Comparison of ENCODE assay signal across 8 cellular contexts in genomic region chr21:39136138-39136537, GRCh38. TPM values are rescaled to one million over a fixed set of nuclear protein-coding genes. Genes with fewer than 3 reads are reported as not detected.
DNase-seq lines count a peak whose midpoint lies in the region; ATAC-seq, FAIRE-seq and TF ChIP-seq lines count a peak whose summit lies in the region.
"Not testable (repeated sequence)": the region's sequence is repeated elsewhere in the genome, so short reads cannot be mapped to it uniquely, and the experiment has no call there.

No MANE protein-coding gene starts in this region.

- not testable (repeated sequence) for H4K20me1 ChIP-seq in endothelial cell of umbilical vein (replicated peaks; ENCODE audit: control insufficient read depth, extremely low read depth, insufficient read depth, low read length)

- H3K36me3 Mint-ChIP-seq in Calu3 (ENCODE audit: insufficient read depth, unreplicated experiment): not testable (repeated sequence)

- 60 to 64% (median 60%) methylated on average over 6 to 8 of the region's 8 CpGs for WGBS in small intestine, 3 donors

- not testable (repeated sequence) for H3K27me3 ChIP-seq in endothelial cell of umbilical vein (ENCODE audit: control insufficient read depth in 2 of 2, insufficient read depth in 2 of 2, low read length in 2 of 2); small intestine (ENCODE audit: control insufficient read depth in 2 of 2, insufficient read depth in 2 of 2, low read length in 2 of 2)

- not testable (repeated sequence) for H3K4me3 ChIP-seq in Jurkat, Clone E6-1 (ENCODE audit: low read length); endothelial cell of umbilical vein (replicated peaks in 1 of 3; ENCODE audit: insufficient read depth in 1 of 3, low read depth in 1 of 3, low read length in 3 of 3); small intestine (ENCODE audit: low read depth in 1 of 2, low read length in 2 of 2)

- intact Hi-C loops in Calu3 (cut with micrococcal nuclease; ENCODE audit: unreplicated experiment) (loop anchor here (5.0 to 10.0 kb wide), 2 partner anchors 404 to 461 kb away; no protein-coding TSS in a partner anchor), left colon (cut with DNase I, micrococcal nuclease) (loop anchor here (5.0 to 10.0 kb wide), 2 partner anchors 401 to 629 kb away; no protein-coding TSS in a partner anchor)
- intact Hi-C loops in endothelial cell of umbilical vein (cut with micrococcal nuclease): not testable (repeated sequence)

- H3K36me3 ChIP-seq in endothelial cell of umbilical vein (ENCODE audit: control insufficient read depth in 2 of 2, extremely low read depth in 1 of 2, insufficient read depth in 2 of 2, low read length in 2 of 2); small intestine (ENCODE audit: control insufficient read depth in 2 of 2, insufficient read depth in 2 of 2, low read length in 2 of 2): not testable (repeated sequence)

- not testable (repeated sequence) for H3K27ac Mint-ChIP-seq in Calu3 (ENCODE audit: unreplicated experiment)

- H3K27ac ChIP-seq in endothelial cell of umbilical vein (ENCODE audit: insufficient read depth, low read depth, low read length); small intestine (ENCODE audit: low read depth in 1 of 2, low read length in 1 of 2): not testable (repeated sequence)

- H3K4me1 Mint-ChIP-seq in Calu3 (ENCODE audit: low read depth, unreplicated experiment): not testable (repeated sequence)

- not testable (repeated sequence) for BruUV-seq in Calu3 (replicated peaks; lab: Mats Ljungman, UMichigan); endothelial cell of umbilical vein (replicated peaks; lab: Mats Ljungman, UMichigan)

- H3K9me3 ChIP-seq in endothelial cell of umbilical vein (replicated peaks; ENCODE audit: control insufficient read depth, insufficient read depth, low read length); small intestine (ENCODE audit: control insufficient read depth, low read depth): not testable (repeated sequence)

- DNase-seq in Calu3 (peak; percentile 15), NCI-H2107 treated with DMSO at 0.1 percent for 48 hours (lab: John Stamatoyannopoulos, UW; ENCODE audit: unreplicated experiment) (peak; percentile 46), RPMI8226 (peak; percentile 53), endothelial cell of umbilical vein (ENCODE audit: low read depth, low spot score) (peak; percentile 24), left colon (peak in 1 of 2 donors; percentile 33), small intestine (peak; percentile 36)
- DNase-seq in Jurkat, Clone E6-1 (ENCODE audit: low read depth, low spot score): peak; percentile 56
- peak; percentile 13 to 28 for DNase-seq in activated CD4-positive, alpha-beta T cell treated with anti-CD3 and anti-CD28 coated beads, Interleukin-2, amount 50 U/mL, for 48 hours

- H3K9me3 Mint-ChIP-seq in Calu3 (ENCODE audit: low read depth, unreplicated experiment): not testable (repeated sequence)

- H3K4me2 ChIP-seq in endothelial cell of umbilical vein (ENCODE audit: insufficient read depth, low read length): not testable (repeated sequence)

- not testable (repeated sequence) for H3K9ac ChIP-seq in endothelial cell of umbilical vein (replicated peaks; ENCODE audit: extremely low read depth, insufficient read depth, low read length)

- H3K27me3 Mint-ChIP-seq in Calu3 (ENCODE audit: unreplicated experiment): not testable (repeated sequence)

- H3K4me1 ChIP-seq in endothelial cell of umbilical vein (ENCODE audit: control insufficient read depth, extremely low read depth, insufficient read depth, low read length); small intestine (ENCODE audit: control insufficient read depth in 2 of 2, insufficient read depth in 1 of 2, low read depth in 1 of 2, low read length in 1 of 2): not testable (repeated sequence)

- peak; percentile 59 for ATAC-seq in left colon

- H3K9me1 ChIP-seq in endothelial cell of umbilical vein (replicated peaks; ENCODE audit: control insufficient read depth, extremely low read depth, insufficient read depth, low read length): not testable (repeated sequence)

- not testable (repeated sequence) for H3K4me3 Mint-ChIP-seq in Calu3 (ENCODE audit: low read depth, unreplicated experiment)

- not testable (repeated sequence) for TF ChIP-seq CTCF in Calu3 (IDR thresholded peaks at IDR 0.05; ENCODE audit: unreplicated experiment)
- TF ChIP-seq CTCF in endothelial cell of umbilical vein (IDR thresholded peaks at IDR 0.05; ENCODE audit: extremely low read depth in 1 of 2, insufficient read depth in 1 of 2, low read depth in 1 of 2, low read length in 2 of 2): peak; percentile 19 to 36

- dilution Hi-C loops in endothelial cell of umbilical vein (cut with MboI; ENCODE audit: extremely low pct_ligation_motif_present, low sequenced_read_pairs): not testable (repeated sequence)

- not testable (repeated sequence) for H3K79me2 ChIP-seq in endothelial cell of umbilical vein (ENCODE audit: control insufficient read depth, insufficient read depth, low read length)

- H2AFZ ChIP-seq in endothelial cell of umbilical vein (ENCODE audit: low read depth, low read length): not testable (repeated sequence)

- not testable (repeated sequence) for TF ChIP-seq POLR2A in endothelial cell of umbilical vein (IDR thresholded peaks at IDR 0.05; ENCODE audit: low read depth, low read length)

- FAIRE-seq in endothelial cell of umbilical vein (lab: Jason Lieb, UNC): peak; percentile 46
- not testable (repeated sequence) for FAIRE-seq in small intestine (lab: Jason Lieb, UNC)

- POLR2A ChIA-PET in endothelial cell of umbilical vein (lab: Charles Lee): not testable (repeated sequence)

- CTCF ChIA-PET in Calu3 (lab: Charles Lee) (interaction anchor here (0.6 kb wide), 1 partner anchor 727 kb away, joined by 6 read pairs; no protein-coding TSS in a partner anchor), endothelial cell of umbilical vein (lab: Charles Lee) (interaction anchor here (0.9 to 3.4 kb wide), 8 partner anchors 10 to 631 kb away, joined by 3 to 21 read pairs (median 4); no protein-coding TSS in a partner anchor)

RNA-seq across cellular contexts. Expression of gene PSMG1, which starts 47.1 kb away (rescaled TPM):
- total RNA-seq in Calu3 (2022) (46.4 and 50.0 TPM in 2 replicates), endothelial cell of umbilical vein (66.3 and 75.9 TPM in 2 replicates), left colon (10 to 100 TPM; 31.8 to 40.6 TPM)
- 173 TPM for polyA plus RNA-seq in Jurkat, Clone E6-1 (2012; ENCODE audit: insufficient read depth, insufficient read length)
- polyA plus RNA-seq in endothelial cell of umbilical vein (34.9 and 43.2 TPM in 2 replicates), small intestine (10 to 100 TPM; 27.3 to 62.8 (median 34.6) TPM)
- polyA plus RNA-seq in endothelial cell of umbilical vein (2011; cell fraction: cytosol; rRNA removed): 63.4 and 68.1 TPM in 2 replicates
- polyA plus RNA-seq in endothelial cell of umbilical vein (2011; cell fraction: nucleus; rRNA removed): 36.9 and 43.7 TPM in 2 replicates
- polyA plus RNA-seq in endothelial cell of umbilical vein (2012): 67.4 and 113 TPM in 2 replicates
- 14.5 and 21.4 TPM in 2 replicates for polyA minus RNA-seq in endothelial cell of umbilical vein
- polyA minus RNA-seq in endothelial cell of umbilical vein (2011; cell fraction: cytosol; rRNA and poly(A)+ RNA removed): 39.4 TPM
- polyA minus RNA-seq in endothelial cell of umbilical vein (2011; cell fraction: nucleus; rRNA and poly(A)+ RNA removed): 18.5 TPM in 2 replicates
